Comparison of ENCODE assay signal across 13 cellular contexts in genomic region chr3:112555535-112556170, GRCh38. TPM values are rescaled to one million over a fixed set of nuclear protein-coding genes. Genes with fewer than 3 reads are reported as not detected.
DNase-seq lines count a peak whose midpoint lies in the region; ATAC-seq and TF ChIP-seq lines count a peak whose summit lies in the region.
"Had no signal": no experiment of that assay in that cellular context is flagged by ENCODE, and none has a peak within 500 bp of the region (broad histone marks: within the 10 kb centered on the region; RNA-seq: fewer than 3 reads in every experiment).

No MANE protein-coding gene starts in this region.

- DNase-seq in CD4-positive, alpha-beta T cell = no peak
- peak; percentile 59 for DNase-seq in HFFc6
- DNase-seq in T-helper 2 cell treated with Interferon-gamma antibody and Interleukin-4, amounts not matched to agents 5 μg/mL and 100 μg/mL, for 36 hours (ENCODE audit: low spot score) = no peak
- DNase-seq in lung microvascular endothelial cell (ENCODE audit: low read depth in 2 of 2) = peak; percentile 14 to 38
- no peak for DNase-seq in SW480 (ENCODE audit: low spot score)
- no peak for DNase-seq in NCI-H187 treated with DMSO at 0.1 percent for 48 hours (lab: John Stamatoyannopoulos, UW)
- no peak for DNase-seq in NCI-H774 (lab: John Stamatoyannopoulos, UW)
- DNase-seq: activated CD4-positive, alpha-beta T cell treated with anti-CD3 and anti-CD28 coated beads, Interleukin-2, amount 10 ng/mL, durations not matched to agents 24 days and 14 days; right lobe of liver; SHP77 treated with DMSO at 0.1 percent for 48 hours; upper lobe of right lung had no signal

- no peak overlapping the region for H3K27ac ChIP-seq in CD4-positive, alpha-beta T cell (ENCODE audit: low read depth, low read length)
- H3K27ac ChIP-seq: hepatocyte, right lobe of liver, upper lobe of right lung had no signal

- H3K27me3 Mint-ChIP-seq in CD4-positive, alpha-beta T cell = no peaks in the 10 kb centered on the region
- H3K27me3 Mint-ChIP-seq in HFFc6 (ENCODE audit: insufficient read depth) = no peaks in the 10 kb centered on the region; the same call in 1 of the 2 replicates
- H3K27me3 Mint-ChIP-seq in T-helper 2 cell treated with Interferon-gamma antibody and Interleukin-4, amounts not matched to agents 5 μg/mL and 100 μg/mL, for 36 hours (ENCODE audit: low read depth) = no peaks in the 10 kb centered on the region
- H3K27me3 Mint-ChIP-seq: activated CD4-positive, alpha-beta T cell treated with anti-CD3 and anti-CD28 coated beads, Interleukin-2, amount 10 ng/mL, durations not matched to agents 24 days and 14 days had no signal

- H3K36me3 Mint-ChIP-seq in CD4-positive, alpha-beta T cell (ENCODE audit: low read depth) = peaks cover 47% of the 10 kb centered on the region
- H3K36me3 Mint-ChIP-seq in HFFc6 (ENCODE audit: low read depth) = peaks cover 7% of the 10 kb centered on the region
- H3K36me3 Mint-ChIP-seq in T-helper 2 cell treated with Interferon-gamma antibody and Interleukin-4, amounts not matched to agents 5 μg/mL and 100 μg/mL, for 36 hours (ENCODE audit: low read depth) = peaks cover 54% of the 10 kb centered on the region

- ATAC-seq in CD4-positive, alpha-beta T cell (ENCODE audit: poor library complexity) = no peak
- ATAC-seq in GM19463 (IDR thresholded peaks at IDR 0.05; ENCODE audit: unreplicated experiment) = no peak
- ATAC-seq: upper lobe of right lung had no signal

- POLR2A ChIA-PET in CD4-positive, alpha-beta T cell (lab: Charles Lee) = no interaction called here

- no peaks in the 10 kb centered on the region for H3K27me3 ChIP-seq in CD4-positive, alpha-beta T cell (ENCODE audit: control insufficient read depth, insufficient read depth, low read length)
- H3K27me3 ChIP-seq: hepatocyte, right lobe of liver, upper lobe of right lung had no signal

- TF ChIP-seq CTCF in CD4-positive, alpha-beta T cell (IDR thresholded peaks at IDR 0.05) = no peak
- TF ChIP-seq CTCF in HFFc6 (IDR thresholded peaks at IDR 0.05) = no peak

- H3K4me1 Mint-ChIP-seq in CD4-positive, alpha-beta T cell (ENCODE audit: low read depth) = peaks cover 64% of the 10 kb centered on the region
- H3K4me1 Mint-ChIP-seq in HFFc6 (ENCODE audit: low read depth) = peaks cover 67% of the 10 kb centered on the region
- H3K4me1 Mint-ChIP-seq in T-helper 2 cell treated with Interferon-gamma antibody and Interleukin-4, amounts not matched to agents 5 μg/mL and 100 μg/mL, for 36 hours (ENCODE audit: low read depth) = peaks cover 43% of the 10 kb centered on the region

- H3K4me3 Mint-ChIP-seq in CD4-positive, alpha-beta T cell = peak overlapping the region; percentile 45
- peak overlapping the region; percentile 81 for H3K4me3 Mint-ChIP-seq in HFFc6
- H3K4me3 Mint-ChIP-seq in T-helper 2 cell treated with Interferon-gamma antibody and Interleukin-4, amounts not matched to agents 5 μg/mL and 100 μg/mL, for 36 hours = peak overlapping the region; percentile 19
- H3K4me3 Mint-ChIP-seq: activated CD4-positive, alpha-beta T cell treated with anti-CD3 and anti-CD28 coated beads, Interleukin-2, amount 10 ng/mL, durations not matched to agents 24 days and 14 days had no signal

- H3K27ac Mint-ChIP-seq in CD4-positive, alpha-beta T cell = peak overlapping the region; percentile 22
- H3K27ac Mint-ChIP-seq in HFFc6 = peak overlapping the region; percentile 82
- peak overlapping the region; percentile 47 for H3K27ac Mint-ChIP-seq in T-helper 2 cell treated with Interferon-gamma antibody and Interleukin-4, amounts not matched to agents 5 μg/mL and 100 μg/mL, for 36 hours
- H3K27ac Mint-ChIP-seq: activated CD4-positive, alpha-beta T cell treated with anti-CD3 and anti-CD28 coated beads, Interleukin-2, amount 10 ng/mL, durations not matched to agents 24 days and 14 days had no signal

- no peaks in the 10 kb centered on the region for H3K9me3 Mint-ChIP-seq in CD4-positive, alpha-beta T cell
- H3K9me3 Mint-ChIP-seq in HFFc6 = no peaks in the 10 kb centered on the region
- H3K9me3 Mint-ChIP-seq in T-helper 2 cell treated with Interferon-gamma antibody and Interleukin-4, amounts not matched to agents 5 μg/mL and 100 μg/mL, for 36 hours = peaks cover 10% of the 10 kb centered on the region
- H3K9me3 Mint-ChIP-seq: activated CD4-positive, alpha-beta T cell treated with anti-CD3 and anti-CD28 coated beads, Interleukin-2, amount 10 ng/mL, durations not matched to agents 24 days and 14 days had no signal

- H3K9me3 ChIP-seq in CD4-positive, alpha-beta T cell (ENCODE audit: control insufficient read depth, low read length) = no peaks in the 10 kb centered on the region
- H3K9me3 ChIP-seq: right lobe of liver, upper lobe of right lung had no signal

- CTCF ChIA-PET in CD4-positive, alpha-beta T cell (lab: Charles Lee) = no interaction called here

- intact Hi-C loops in CD4-positive, alpha-beta T cell (cut with DNase I, micrococcal nuclease) = no loop called here

RNA-seq across cellular contexts. Expression of gene ATG3, which starts 6.1 kb away (rescaled TPM):
- 10 to 100 TPM; 43.3 to 43.8 TPM for total RNA-seq in CD4-positive, alpha-beta T cell
- 10 to 100 TPM; 61.8 to 75.9 (median 71.5) TPM for total RNA-seq in HFFc6 (2021; fragmentation: NEBNext Ultra II Directional; extraction: Animal tissue kit (Norgen Biotek cat#: 25700))
- 60.1 and 66.1 TPM in 2 replicates for total RNA-seq in lung microvascular endothelial cell

RNA-seq across cellular contexts. Expression of gene SLC35A5, which starts 6.2 kb away (rescaled TPM):
- total RNA-seq in CD4-positive, alpha-beta T cell = 1 to 10 TPM; 4.6 to 7.3 TPM
- 10 to 100 TPM; 29.2 to 37.3 (median 35.0) TPM for total RNA-seq in HFFc6 (2021; fragmentation: NEBNext Ultra II Directional; extraction: Animal tissue kit (Norgen Biotek cat#: 25700))
- total RNA-seq in lung microvascular endothelial cell = 22.0 and 35.7 TPM in 2 replicates

RNA-seq across cellular contexts. Expression of gene BTLA, which starts 56.4 kb away (rescaled TPM):
- 1 to 10 TPM; 8.5 to 9.6 TPM for total RNA-seq in CD4-positive, alpha-beta T cell
- total RNA-seq in HFFc6 (2021; fragmentation: NEBNext Ultra II Directional; extraction: Animal tissue kit (Norgen Biotek cat#: 25700)) = not detected
- total RNA-seq in lung microvascular endothelial cell = not detected in 2 replicates
- total RNA-seq: hepatocyte had no signal

Comparison
In these comparisons a context has a peak if more than half of its experiments do, and no peak if none do; other contexts are left out.
1. DNase-seq: peak in HFFc6 (single experiment) and lung microvascular endothelial cell (2 of 2); none in CD4-positive, alpha-beta T cell (0 of 10), T-helper 2 cell treated with Interferon-gamma antibody and Interleukin-4, amounts not matched to agents 5 μg/mL and 100 μg/mL, for 36 hours (single experiment), SW480 (single experiment), NCI-H187 treated with DMSO at 0.1 percent for 48 hours (single experiment) and NCI-H774 (single experiment).
2. H3K27ac Mint-ChIP-seq: peak in every context shown above with its lines; median percentile 82 in HFFc6; 47 in T-helper 2 cell treated with Interferon-gamma antibody and Interleukin-4, amounts not matched to agents 5 μg/mL and 100 μg/mL, for 36 hours; 22 in CD4-positive, alpha-beta T cell.
3. H3K4me3 Mint-ChIP-seq: peak in every context shown above with its lines; median percentile 81 in HFFc6; 45 in CD4-positive, alpha-beta T cell; 19 in T-helper 2 cell treated with Interferon-gamma antibody and Interleukin-4, amounts not matched to agents 5 μg/mL and 100 μg/mL, for 36 hours.